1 cellular context compared by ENCODE assay signal in the genomic region with DNA sequence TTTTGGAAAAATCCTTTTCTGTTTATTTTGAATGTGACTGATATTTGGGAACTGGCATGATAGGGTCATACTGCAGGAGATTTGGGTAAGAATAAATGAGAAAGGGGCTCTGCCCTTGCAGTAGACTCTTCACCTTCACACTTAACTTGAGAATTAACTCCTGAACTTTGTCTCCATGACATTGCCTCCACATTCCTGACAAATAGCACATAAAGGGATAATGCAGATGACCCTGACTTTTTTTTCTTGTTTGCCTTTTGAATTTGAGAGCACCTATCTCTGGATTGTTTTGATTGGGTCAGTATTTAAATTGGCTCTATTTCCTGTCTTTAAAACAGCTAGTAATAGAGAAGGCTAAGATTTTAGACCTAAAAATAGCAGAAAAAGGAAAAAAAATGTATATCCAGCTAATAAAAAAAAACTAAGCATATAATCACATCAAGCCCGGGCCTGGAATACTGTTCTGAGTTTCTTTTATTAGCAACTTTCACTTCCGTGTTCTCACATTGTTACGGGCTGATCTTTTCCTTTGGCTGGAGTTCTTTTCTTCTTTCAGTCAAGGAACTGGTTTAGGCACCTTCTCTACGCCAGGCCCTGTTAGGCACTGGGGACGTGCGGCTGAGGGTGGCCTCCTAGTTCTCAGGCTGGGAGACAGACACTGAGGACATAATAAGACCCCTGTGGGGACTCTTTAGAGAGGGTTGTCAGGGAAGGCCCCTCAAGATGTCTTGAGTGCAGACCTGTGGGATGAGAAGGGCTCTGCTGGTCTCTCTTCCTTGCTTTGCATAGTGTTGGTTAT.
TF ChIP-seq lines count a peak whose summit lies in the region.

No MANE protein-coding gene starts in this region.

TF ChIP-seq in SK-N-SH treated with all-trans-retinoic acid at 6 μM for 48 hours, 23 proteins besides CTCF, POLR2A, EP300 and RAD21 (continued from another document):
- TF ChIP-seq POU6F1 (CRISPR knock-in tag; IDR thresholded peaks at IDR 0.05; ENCODE audit: borderline replicate concordance, low read depth), result no peak
- no peak for TF ChIP-seq GLIS3 (CRISPR knock-in tag; IDR thresholded peaks at IDR 0.05)
- TF ChIP-seq ZNF70 (CRISPR knock-in tag; IDR thresholded peaks at IDR 0.05), result no peak
- no peak for TF ChIP-seq TOX (CRISPR knock-in tag; IDR thresholded peaks at IDR 0.05; ENCODE audit: borderline replicate concordance)
